In the genomic region with DNA sequence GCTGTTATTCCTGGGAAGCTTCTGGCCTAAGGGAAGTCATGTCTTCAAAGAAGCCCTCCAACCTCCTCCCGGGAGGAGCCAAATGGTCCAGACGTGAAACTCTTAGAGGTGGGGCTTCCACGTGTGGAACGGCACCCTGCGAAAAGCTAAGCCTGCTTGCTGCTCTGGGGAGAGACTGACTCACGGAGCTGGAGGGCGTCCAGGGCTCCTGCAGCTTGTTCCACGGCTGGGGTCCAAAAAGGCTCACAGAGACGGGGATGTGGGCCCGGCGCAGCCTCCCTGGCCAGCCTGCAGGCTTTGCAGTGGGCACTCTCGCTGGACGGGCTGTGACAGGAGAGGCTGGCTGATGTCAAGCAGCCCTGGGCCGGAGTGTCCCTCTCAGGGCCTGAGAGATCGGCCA, we compare ENCODE assay signal across 12 cellular contexts.
DNase-seq lines count a peak whose midpoint lies in the region; ATAC-seq, FAIRE-seq and TF ChIP-seq lines count a peak whose summit lies in the region.
"Had no signal": no experiment of that assay in that cellular context is flagged by ENCODE, and none has a peak within 500 bp of the region (broad histone marks: within the 10 kb centered on the region; RNA-seq: fewer than 3 reads in every experiment).

No MANE protein-coding gene starts in this region.

- CTCF ChIA-PET in HEK293 (lab: Yijun Ruan, JAX) = interaction anchor here (0.7 to 1.4 kb wide), 2 partner anchors 47 to 277 kb away, joined by 3 read pairs; no protein-coding TSS in a partner anchor
- CTCF ChIA-PET in CD8-positive, alpha-beta memory T cell (lab: Charles Lee) = interaction anchor here (1.0 to 2.9 kb wide), 2 partner anchors 12 to 16 kb away, joined by 4 to 10 read pairs; no protein-coding TSS in a partner anchor

- TF ChIP-seq POLR2A in GM12892 (IDR thresholded peaks at IDR 0.05; ENCODE audit: low read depth, low read length) = no peak

- peak; percentile 42 for DNase-seq in colonic mucosa
- DNase-seq in kidney tubule cell (ENCODE audit: low spot score) = peak; percentile 17
- DNase-seq in smooth muscle cell of the brain vasculature (ENCODE audit: low read depth, low spot score) = peak; percentile 78
- DNase-seq in GM12892 (ENCODE audit: insufficient read length) = no peak
- no peak for DNase-seq in SJCRH30
- DNase-seq in CD8-positive, alpha-beta memory T cell = no peak
- DNase-seq: stimulated activated naive CD8-positive, alpha-beta T cell treated with anti-CD3 and anti-CD28 coated beads, Interleukin-15, Interleukin-2, amounts not matched to agents 100 U/mL and 50 U/mL, for 24 hours; WERI-Rb-1 had no signal

- H3K4me1 Mint-ChIP-seq in CD8-positive, alpha-beta memory T cell = peaks cover 0 to 2% (median 0%) of the 10 kb centered on the region in 3 donors

- H3K4me3 ChIP-seq in HEK293 (ENCODE audit: low read depth, low read length) = no peak overlapping the region
- no peak overlapping the region for H3K4me3 ChIP-seq in colonic mucosa
- no peak overlapping the region for H3K4me3 ChIP-seq in SJCRH30
- H3K4me3 ChIP-seq in CD8-positive, alpha-beta memory T cell (ENCODE audit: low read length) = no peak overlapping the region

- H3K9ac ChIP-seq in colonic mucosa (ENCODE audit: low read depth in 2 of 2, low read length in 2 of 2) = no peak overlapping the region

- H3K4me1 ChIP-seq in HEK293 (ENCODE audit: control insufficient read depth, insufficient read depth, low read length) = no peaks in the 10 kb centered on the region
- no peaks in the 10 kb centered on the region for H3K4me1 ChIP-seq in colonic mucosa
- H3K4me1 ChIP-seq in SJCRH30 = no peaks in the 10 kb centered on the region
- no peaks in the 10 kb centered on the region for H3K4me1 ChIP-seq in CD8-positive, alpha-beta memory T cell (ENCODE audit: insufficient read depth, low read length)

- H3K27me3 ChIP-seq in colonic mucosa = no peaks in the 10 kb centered on the region
- no peaks in the 10 kb centered on the region for H3K27me3 ChIP-seq in SJCRH30
- H3K27me3 ChIP-seq in CD8-positive, alpha-beta memory T cell (ENCODE audit: insufficient read depth, low read length, poor library complexity, severe bottlenecking) = no peaks in the 10 kb centered on the region
- H3K27me3 ChIP-seq: neutrophil had no signal

- H3K9me3 Mint-ChIP-seq in CD8-positive, alpha-beta memory T cell = no peaks in the 10 kb centered on the region

- intact Hi-C loops in colonic mucosa (cut with DNase I) = no loop called here

- ATAC-seq in GM21619 (IDR thresholded peaks at IDR 0.05; ENCODE audit: unreplicated experiment) = no peak
- ATAC-seq: stimulated activated naive CD8-positive, alpha-beta T cell treated with anti-CD3 and anti-CD28 coated beads, Interleukin-15, Interleukin-2, amounts not matched to agents 100 U/mL and 50 U/mL, for 24 hours had no signal

- POLR2A ChIA-PET in HEK293 (lab: Yijun Ruan, JAX) = interaction anchor here (1.2 kb wide), 1 partner anchor 10 kb away, joined by 7 read pairs; no protein-coding TSS in a partner anchor
- POLR2A ChIA-PET in CD8-positive, alpha-beta memory T cell (lab: Charles Lee) = no interaction called here

- H3K9me3 ChIP-seq in HEK293 (ENCODE audit: control insufficient read depth, insufficient read depth, low read depth, low read length) (no peaks in the 10 kb centered on the region), colonic mucosa (no peaks in the 10 kb centered on the region), SJCRH30 (replicated peaks) (no peaks in the 10 kb centered on the region)
- no peaks in the 10 kb centered on the region for H3K9me3 ChIP-seq in CD8-positive, alpha-beta memory T cell (ENCODE audit: low read length)
- H3K9me3 ChIP-seq: neutrophil had no signal

- FAIRE-seq in GM12892 (lab: Jason Lieb, UNC) = no peak
- FAIRE-seq: colon had no signal

- H3K36me3 ChIP-seq in HEK293 (ENCODE audit: control insufficient read depth in 2 of 2, insufficient read depth in 1 of 2, low read length in 2 of 2) (no peaks in the 10 kb centered on the region), colonic mucosa (no peaks in the 10 kb centered on the region), SJCRH30 (no peaks in the 10 kb centered on the region)
- H3K36me3 ChIP-seq in CD8-positive, alpha-beta memory T cell (ENCODE audit: insufficient read depth, low read length) = no peaks in the 10 kb centered on the region
- H3K36me3 ChIP-seq: neutrophil, WERI-Rb-1 had no signal

- H3K27ac Mint-ChIP-seq in CD8-positive, alpha-beta memory T cell = no peak overlapping the region

- no peak overlapping the region for H3K4me3 Mint-ChIP-seq in CD8-positive, alpha-beta memory T cell

- H3K27me3 Mint-ChIP-seq in CD8-positive, alpha-beta memory T cell = peaks cover 0 to 5% of the 10 kb centered on the region in 2 donors

- TF ChIP-seq CTCF in HEK293 (tag by site-specific recombination; IDR thresholded peaks at IDR 0.05) (no peak), colonic mucosa (IDR thresholded peaks at IDR 0.05) (no peak)

- no peak overlapping the region for H3K27ac ChIP-seq in HEK293 (ENCODE audit: extremely low read depth, low read depth, low read length)
- no peak overlapping the region for H3K27ac ChIP-seq in colonic mucosa
- H3K27ac ChIP-seq in SJCRH30 = no peak overlapping the region
- no peak overlapping the region for H3K27ac ChIP-seq in CD8-positive, alpha-beta memory T cell (ENCODE audit: low read depth, low read length)
- H3K27ac ChIP-seq: neutrophil, WERI-Rb-1 had no signal

- peaks cover 0 to 2% (median 0%) of the 10 kb centered on the region in 3 donors for H3K36me3 Mint-ChIP-seq in CD8-positive, alpha-beta memory T cell

TF ChIP-seq in HEK293, 187 proteins besides CTCF, POLR2A, EP300 and RAD21:
- 0 out of 2 replicates have a peak, but pooled peaks have one; percentile 21 for TF ChIP-seq ZIC2 (tag by site-specific recombination; IDR thresholded peaks at IDR 0.05)
- no peak for TF ChIP-seq ZBTB10 (tag by site-specific recombination; IDR thresholded peaks at IDR 0.05)

Comparison
In these comparisons a context has a peak if more than half of its experiments do, and no peak if none do; other contexts are left out.
1. DNase-seq: peak in colonic mucosa (single experiment), kidney tubule cell (single experiment) and smooth muscle cell of the brain vasculature (single experiment); none in GM12892 (single experiment), SJCRH30 (0 of 2) and CD8-positive, alpha-beta memory T cell (0 of 5).